Comparison of ENCODE assay signal across 23 cellular contexts in the genomic region with DNA sequence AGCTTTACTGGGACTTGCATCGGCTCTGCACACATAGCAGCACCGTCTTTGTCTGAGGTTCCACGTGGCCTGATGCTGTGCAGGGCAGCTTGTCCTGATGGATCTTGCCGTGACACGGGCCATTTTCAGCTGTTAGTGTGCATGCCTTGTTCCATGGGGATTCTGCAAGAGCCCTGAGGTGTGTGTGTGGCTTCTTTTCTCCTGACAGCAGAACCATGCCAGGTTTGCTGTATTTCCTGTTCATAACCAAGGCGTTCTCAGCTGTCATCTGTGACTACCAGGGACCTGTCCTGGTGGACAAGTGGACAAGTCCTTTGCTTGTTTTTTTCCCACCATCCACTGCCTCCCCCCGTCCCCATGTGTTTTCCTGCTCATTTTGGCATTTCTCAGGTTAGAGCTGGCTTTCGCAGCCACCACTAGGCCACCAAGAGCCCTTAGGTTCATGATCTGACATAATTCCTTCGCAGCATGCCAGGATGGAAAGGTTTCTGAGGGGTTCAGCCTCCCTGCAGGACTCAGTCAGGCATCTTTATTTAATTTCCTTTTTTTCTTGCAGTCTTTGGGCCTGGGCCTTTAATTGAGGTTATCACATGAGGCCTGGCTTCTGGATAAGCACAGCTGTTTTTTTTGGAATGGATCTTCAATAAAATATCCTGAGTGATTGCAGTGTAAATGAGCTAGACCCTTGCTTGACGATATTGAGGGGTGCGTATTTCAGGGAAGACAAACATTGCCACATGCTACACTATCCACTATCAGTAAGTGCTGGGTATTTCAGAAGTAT.
A peak's percentile ranks its signal among the peaks of the same experiment; 100 is the strongest.
DNase-seq lines count a peak whose midpoint lies in the region; ATAC-seq and TF ChIP-seq lines count a peak whose summit lies in the region.
"Had no signal": no experiment of that assay in that cellular context is flagged by ENCODE, and none has a peak within 500 bp of the region (broad histone marks: within the 10 kb centered on the region; RNA-seq: fewer than 3 reads in every experiment).

No MANE protein-coding gene starts in this region.

- H3K4ac ChIP-seq in IMR-90 (ENCODE audit: low read depth, low read length): no peak overlapping the region

- H4K20me1 ChIP-seq in IMR-90 (ENCODE audit: insufficient read depth, low read length): peaks cover 6% of the 10 kb centered on the region; the same call in 1 of the 2 replicates

- no peak for ATAC-seq in activated T-cell treated with anti-CD3 and anti-CD28 coated beads, Interleukin-2, amount 50 U/mL, for 72 hours (replicated peaks in 1 of 2)
- ATAC-seq in IMR-90 (ENCODE audit: low read depth): no peak
- no peak for ATAC-seq in stimulated activated memory B cell treated with anti-CD40 and anti-IgM and Interleukin-4, amounts not matched to agents 10 μg/mL and 1 μg/mL and 100 μg/mL, for 72 hours
- ATAC-seq: foreskin keratinocyte, Panc1 had no signal

- BruUV-seq in IMR-90 (replicated peaks; lab: Mats Ljungman, UMichigan): no TSS peak

- peaks cover 10% of the 10 kb centered on the region for H3K36me3 ChIP-seq in IMR-90 (ENCODE audit: control insufficient read depth, insufficient read depth, low read length)
- H3K36me3 ChIP-seq: ovary, uterus had no signal

- H3K23ac ChIP-seq in IMR-90 (ENCODE audit: low read depth, low read length): no peak overlapping the region

- H3K79me1 ChIP-seq in IMR-90 (ENCODE audit: low read depth in 1 of 2, low read length in 2 of 2): peaks cover 30 to 55% of the 10 kb centered on the region in 2 experiments

- H3K27me3 Mint-ChIP-seq in activated T-cell treated with anti-CD3 and anti-CD28 coated beads, Interleukin-2, amount 50 U/mL, for 72 hours (ENCODE audit: low read depth): no peaks in the 10 kb centered on the region
- no peaks in the 10 kb centered on the region for H3K27me3 Mint-ChIP-seq in stimulated activated memory B cell treated with anti-CD40 and anti-IgM and Interleukin-4, amounts not matched to agents 10 μg/mL and 1 μg/mL and 100 μg/mL, for 72 hours
- H3K27me3 Mint-ChIP-seq in activated T-helper 1 cell treated with anti-CD3 and anti-CD28 coated beads, Interleukin-12 subunit alpha, Interleukin-12 subunit beta, Interleukin-2, Interleukin-4 antibody, amounts not matched to agents 30 ng/mL and 10 ng/mL and 1 ng/mL, durations not matched to agents 14 hours and 24 hours and 36 hours (ENCODE audit: insufficient read depth): no peaks in the 10 kb centered on the region
- peaks cover 7% of the 10 kb centered on the region for H3K27me3 Mint-ChIP-seq in endothelial cell (ENCODE audit: unreplicated experiment)

- H3K18ac ChIP-seq in IMR-90 (ENCODE audit: low read depth, low read length): no peak overlapping the region

- no peak overlapping the region for H2BK20ac ChIP-seq in IMR-90 (ENCODE audit: low read depth, low read length)

- no peak overlapping the region for H3K4me2 ChIP-seq in IMR-90 (ENCODE audit: low read depth, low read length)

- no peaks in the 10 kb centered on the region for H3K27me3 ChIP-seq in IMR-90 (ENCODE audit: control insufficient read depth, insufficient read depth, low read length)
- H3K27me3 ChIP-seq: foreskin keratinocyte, ovary, stomach, uterus had no signal

- H2BK15ac ChIP-seq in IMR-90 (ENCODE audit: low read depth, low read length): no peak overlapping the region

- no peak overlapping the region for H3K9ac ChIP-seq in IMR-90 (ENCODE audit: low read depth, low read length)

- no peak overlapping the region for H4K91ac ChIP-seq in IMR-90 (ENCODE audit: insufficient read depth, low read depth, low read length)

- peak overlapping the region; percentile 58 for H3K27ac Mint-ChIP-seq in activated T-cell treated with anti-CD3 and anti-CD28 coated beads, Interleukin-2, amount 50 U/mL, for 72 hours
- H3K27ac Mint-ChIP-seq in stimulated activated memory B cell treated with anti-CD40 and anti-IgM and Interleukin-4, amounts not matched to agents 10 μg/mL and 1 μg/mL and 100 μg/mL, for 72 hours: peak overlapping the region; percentile 2
- no peak overlapping the region for H3K27ac Mint-ChIP-seq in activated T-helper 1 cell treated with anti-CD3 and anti-CD28 coated beads, Interleukin-12 subunit alpha, Interleukin-12 subunit beta, Interleukin-2, Interleukin-4 antibody, amounts not matched to agents 30 ng/mL and 10 ng/mL and 1 ng/mL, durations not matched to agents 14 hours and 24 hours and 36 hours
- H3K27ac Mint-ChIP-seq in endothelial cell (ENCODE audit: unreplicated experiment): no peak overlapping the region

- H3K9me1 ChIP-seq in IMR-90 (ENCODE audit: insufficient read depth, low read length): peaks cover 3% of the 10 kb centered on the region; the same call in 1 of the 2 replicates

- no peak overlapping the region for H3K4me3 ChIP-seq in IMR-90 (ENCODE audit: insufficient read depth, low read depth, low read length)
- H3K4me3 ChIP-seq in coronary artery: no peak overlapping the region
- H3K4me3 ChIP-seq: ovary, SK-N-MC, stomach, uterus had no signal

- dilution Hi-C loops in IMR-90 (cut with HindIII; ENCODE audit: low sequenced_read_pairs, unreplicated experiment): no loop called here

- intact Hi-C loops in IMR-90 (cut with micrococcal nuclease): no loop called here
- intact Hi-C loops in activated T-helper 1 cell treated with anti-CD3 and anti-CD28 coated beads, Interleukin-12 subunit alpha, Interleukin-12 subunit beta, Interleukin-2, Interleukin-4 antibody, amounts not matched to agents 30 ng/mL and 10 ng/mL and 1 ng/mL, durations not matched to agents 14 hours and 24 hours and 36 hours (cut with micrococcal nuclease): no loop called here

- no peak for TF ChIP-seq RAD21 in IMR-90 (IDR thresholded peaks at IDR 0.05; ENCODE audit: low read length)

- TF ChIP-seq POLR2A in IMR-90 (IDR thresholded peaks at IDR 0.05; ENCODE audit: low read depth, low read length): no peak

- no peak overlapping the region for H3K14ac ChIP-seq in IMR-90 (replicated peaks; ENCODE audit: low read depth, low read length)

- no peak overlapping the region for H2AFZ ChIP-seq in IMR-90 (replicated peaks; ENCODE audit: low read length, poor library complexity)

- no peak overlapping the region for H2AK9ac ChIP-seq in IMR-90 (replicated peaks; ENCODE audit: low read depth, low read length, poor library complexity)

- H3K4me3 Mint-ChIP-seq in activated T-cell treated with anti-CD3 and anti-CD28 coated beads, Interleukin-2, amount 50 U/mL, for 72 hours: peak overlapping the region in 1 of 2 donors; percentile 18
- H3K4me3 Mint-ChIP-seq in stimulated activated memory B cell treated with anti-CD40 and anti-IgM and Interleukin-4, amounts not matched to agents 10 μg/mL and 1 μg/mL and 100 μg/mL, for 72 hours: no peak overlapping the region
- no peak overlapping the region for H3K4me3 Mint-ChIP-seq in activated T-helper 1 cell treated with anti-CD3 and anti-CD28 coated beads, Interleukin-12 subunit alpha, Interleukin-12 subunit beta, Interleukin-2, Interleukin-4 antibody, amounts not matched to agents 30 ng/mL and 10 ng/mL and 1 ng/mL, durations not matched to agents 14 hours and 24 hours and 36 hours
- H3K4me3 Mint-ChIP-seq in endothelial cell (ENCODE audit: unreplicated experiment): no peak overlapping the region
- H3K4me3 Mint-ChIP-seq: brain, CD14-positive monocyte had no signal

- no peak overlapping the region for H2BK5ac ChIP-seq in IMR-90 (ENCODE audit: low read depth, low read length, poor library complexity, severe bottlenecking)

- H3K56ac ChIP-seq in IMR-90 (ENCODE audit: extremely low read depth, insufficient read depth, low read length): no peak overlapping the region

- 0 out of 2 replicates have a peak overlapping the region, but pooled peaks have one; percentile 8 for H2AK5ac ChIP-seq in IMR-90 (ENCODE audit: low read depth, low read length)

- WGBS in IMR-90 (ENCODE audit: extremely low coverage in 2 of 2, insufficient read length in 1 of 2), 2 experiments: 100% methylated on average over 2 of the region's 11 CpGs; no CpG with 5 or more reads in 1 of the 2 experiments

- peaks cover 3% of the 10 kb centered on the region; the same call in 1 of the 2 replicates for H3K9me3 ChIP-seq in IMR-90 (ENCODE audit: control insufficient read depth, insufficient read depth, low read length)
- H3K9me3 ChIP-seq: ovary, uterus had no signal

- DNase-seq in activated T-cell treated with anti-CD3 and anti-CD28 coated beads, Interleukin-2, amount 50 U/mL, for 72 hours: no peak
- DNase-seq in activated T-cell treated with anti-CD3 and anti-CD28 coated beads, Interleukin-2, amount 50 U/mL, for 1 hour: no peak
- DNase-seq in IMR-90: no peak
- DNase-seq in coronary artery (ENCODE audit: low spot score): peak; percentile 60
- DNase-seq in activated T-helper 1 cell treated with anti-CD3 and anti-CD28 coated beads, Interleukin-12 subunit alpha, Interleukin-12 subunit beta, Interleukin-2, Interleukin-4 antibody, amounts not matched to agents 30 ng/mL and 10 ng/mL and 1 ng/mL, durations not matched to agents 14 hours and 24 hours and 36 hours (ENCODE audit: low spot score): no peak
- no peak for DNase-seq in NCI-H748 (lab: John Stamatoyannopoulos, UW; ENCODE audit: unreplicated experiment)
- DNase-seq in endothelial cell (ENCODE audit: low spot score): no peak
- DNase-seq: ACHN; activated CD4-positive, alpha-beta T cell treated with anti-CD3 and anti-CD28 coated beads for 1 hour; dermis blood vessel endothelial cell; DMS79; foreskin keratinocyte; kidney; NCI-H146; ovary; stimulated activated CD4-positive, alpha-beta T cell treated with anti-CD3 and anti-CD28 coated beads, Interleukin-1b, Interleukin-23, amount 100 ng/mL, for 48 hours; stomach; uterus had no signal

- POLR2A ChIA-PET in IMR-90 (lab: Charles Lee; ENCODE audit: unreplicated experiment): no interaction called here

- H3K4me1 Mint-ChIP-seq in activated T-cell treated with anti-CD3 and anti-CD28 coated beads, Interleukin-2, amount 50 U/mL, for 72 hours (ENCODE audit: low read depth): peaks cover 84% of the 10 kb centered on the region
- peaks cover 68% of the 10 kb centered on the region for H3K4me1 Mint-ChIP-seq in stimulated activated memory B cell treated with anti-CD40 and anti-IgM and Interleukin-4, amounts not matched to agents 10 μg/mL and 1 μg/mL and 100 μg/mL, for 72 hours
- H3K4me1 Mint-ChIP-seq in activated T-helper 1 cell treated with anti-CD3 and anti-CD28 coated beads, Interleukin-12 subunit alpha, Interleukin-12 subunit beta, Interleukin-2, Interleukin-4 antibody, amounts not matched to agents 30 ng/mL and 10 ng/mL and 1 ng/mL, durations not matched to agents 14 hours and 24 hours and 36 hours (ENCODE audit: low read depth): peaks cover 73% of the 10 kb centered on the region
- peaks cover 7% of the 10 kb centered on the region for H3K4me1 Mint-ChIP-seq in endothelial cell (ENCODE audit: unreplicated experiment)
- H3K4me1 Mint-ChIP-seq: CD14-positive monocyte had no signal

- CTCF ChIA-PET in IMR-90 (lab: Yijun Ruan, JAX): no interaction called here

- H4K8ac ChIP-seq in IMR-90 (ENCODE audit: low read depth in 2 of 2, low read length in 2 of 2): no peak overlapping the region

- no peak overlapping the region; the same call in 1 of the 2 replicates for H4K5ac ChIP-seq in IMR-90 (ENCODE audit: low read depth, low read length)

- no peak overlapping the region for H2BK120ac ChIP-seq in IMR-90 (ENCODE audit: low read depth, low read length)

- TF ChIP-seq CTCF in IMR-90 (conservative IDR thresholded peaks at IDR 0.05; ENCODE audit: low read depth, low read length): no peak
- no peak for TF ChIP-seq CTCF in coronary artery (IDR thresholded peaks at IDR 0.05)
- TF ChIP-seq CTCF in endothelial cell (IDR thresholded peaks at IDR 0.05; ENCODE audit: unreplicated experiment): no peak

- H3K4me1 ChIP-seq in IMR-90 (ENCODE audit: control insufficient read depth, insufficient read depth, low read length): peaks cover 12% of the 10 kb centered on the region
- H3K4me1 ChIP-seq: foreskin keratinocyte had no signal

- H3K27ac ChIP-seq in IMR-90 (ENCODE audit: insufficient read depth, low read length) (no peak overlapping the region), coronary artery (peak overlapping the region in 1 of 2 donors; percentile 52)
- H3K27ac ChIP-seq: foreskin keratinocyte, ovary, SK-N-MC, uterus had no signal

- H3K36me3 Mint-ChIP-seq in activated T-cell treated with anti-CD3 and anti-CD28 coated beads, Interleukin-2, amount 50 U/mL, for 72 hours (ENCODE audit: insufficient read depth in 2 of 2): peaks cover 21 to 52% of the 10 kb centered on the region in 2 donors
- peaks cover 86% of the 10 kb centered on the region for H3K36me3 Mint-ChIP-seq in stimulated activated memory B cell treated with anti-CD40 and anti-IgM and Interleukin-4, amounts not matched to agents 10 μg/mL and 1 μg/mL and 100 μg/mL, for 72 hours
- peaks cover 59% of the 10 kb centered on the region for H3K36me3 Mint-ChIP-seq in activated T-helper 1 cell treated with anti-CD3 and anti-CD28 coated beads, Interleukin-12 subunit alpha, Interleukin-12 subunit beta, Interleukin-2, Interleukin-4 antibody, amounts not matched to agents 30 ng/mL and 10 ng/mL and 1 ng/mL, durations not matched to agents 14 hours and 24 hours and 36 hours (ENCODE audit: low read depth)
- H3K36me3 Mint-ChIP-seq in endothelial cell (ENCODE audit: low read depth, unreplicated experiment): peaks cover 31% of the 10 kb centered on the region

- peaks cover 2 to 5% of the 10 kb centered on the region in 2 donors for H3K9me3 Mint-ChIP-seq in activated T-cell treated with anti-CD3 and anti-CD28 coated beads, Interleukin-2, amount 50 U/mL, for 72 hours
- H3K9me3 Mint-ChIP-seq in stimulated activated memory B cell treated with anti-CD40 and anti-IgM and Interleukin-4, amounts not matched to agents 10 μg/mL and 1 μg/mL and 100 μg/mL, for 72 hours: peaks cover 9% of the 10 kb centered on the region
- peaks cover 19% of the 10 kb centered on the region for H3K9me3 Mint-ChIP-seq in activated T-helper 1 cell treated with anti-CD3 and anti-CD28 coated beads, Interleukin-12 subunit alpha, Interleukin-12 subunit beta, Interleukin-2, Interleukin-4 antibody, amounts not matched to agents 30 ng/mL and 10 ng/mL and 1 ng/mL, durations not matched to agents 14 hours and 24 hours and 36 hours
- peaks cover 3% of the 10 kb centered on the region for H3K9me3 Mint-ChIP-seq in endothelial cell (ENCODE audit: unreplicated experiment)

- in situ Hi-C loops in IMR-90 (cut with MboI; ENCODE audit: low sequenced_read_pairs): no loop called here

Comparison
In these comparisons a context has a peak if more than half of its experiments do, and no peak if none do; other contexts are left out.
1. H3K27ac Mint-ChIP-seq: peak in activated T-cell treated with anti-CD3 and anti-CD28 coated beads, Interleukin-2, amount 50 U/mL, for 72 hours (single experiment) and stimulated activated memory B cell treated with anti-CD40 and anti-IgM and Interleukin-4, amounts not matched to agents 10 μg/mL and 1 μg/mL and 100 μg/mL, for 72 hours (single experiment); none in activated T-helper 1 cell treated with anti-CD3 and anti-CD28 coated beads, Interleukin-12 subunit alpha, Interleukin-12 subunit beta, Interleukin-2, Interleukin-4 antibody, amounts not matched to agents 30 ng/mL and 10 ng/mL and 1 ng/mL, durations not matched to agents 14 hours and 24 hours and 36 hours (single experiment) and endothelial cell (single experiment).